In genomic region chr11:103924166-103925013, GRCh38 we compare ENCODE assay signal across 24 cellular contexts.
A peak's percentile ranks its signal among the peaks of the same experiment; 100 is the strongest.
DNase-seq lines count a peak whose midpoint lies in the region; ATAC-seq, FAIRE-seq and TF ChIP-seq lines count a peak whose summit lies in the region.
"Had no signal": no experiment of that assay in that cellular context is flagged by ENCODE, and none has a peak within 500 bp of the region (broad histone marks: within the 10 kb centered on the region; RNA-seq: fewer than 3 reads in every experiment).

No MANE protein-coding gene starts in this region.

- WGBS in psoas muscle, 3 donors = 85 to 94% (median 89%) methylated on average over 5 of the region's 5 CpGs

- FAIRE-seq in frontal cortex (lab: Jason Lieb, UNC) (no peak), H54 (lab: Jason Lieb, UNC) (no peak)
- FAIRE-seq: GM12891 had no signal

- no peaks in the 10 kb centered on the region for H3K27me3 Mint-ChIP-seq in effector memory CD8-positive, alpha-beta T cell
- peaks cover 2% of the 10 kb centered on the region for H3K27me3 Mint-ChIP-seq in progenitor cell of endocrine pancreas
- H3K27me3 Mint-ChIP-seq: activated CD8-positive, alpha-beta T cell treated with anti-CD3 and anti-CD28 coated beads for 36 hours; CD4-positive, alpha-beta memory T cell had no signal

- H4K20me1 ChIP-seq in PC-9 (ENCODE audit: insufficient read depth) = no peaks in the 10 kb centered on the region

- peaks cover 4% of the 10 kb centered on the region in 2 donors for H3K4me1 Mint-ChIP-seq in effector memory CD8-positive, alpha-beta T cell (ENCODE audit: low read depth in 2 of 2)
- H3K4me1 Mint-ChIP-seq in progenitor cell of endocrine pancreas (ENCODE audit: low read depth) = peaks cover 32% of the 10 kb centered on the region
- H3K4me1 Mint-ChIP-seq: CD4-positive, alpha-beta memory T cell had no signal

- H3K9me3 Mint-ChIP-seq in effector memory CD8-positive, alpha-beta T cell = no peaks in the 10 kb centered on the region
- no peaks in the 10 kb centered on the region for H3K9me3 Mint-ChIP-seq in progenitor cell of endocrine pancreas (ENCODE audit: low read depth)
- H3K9me3 Mint-ChIP-seq: activated CD8-positive, alpha-beta T cell treated with anti-CD3 and anti-CD28 coated beads for 36 hours; CD4-positive, alpha-beta memory T cell had no signal

- peak overlapping the region; percentile 39 for H3K4me2 ChIP-seq in PC-9

- H3K4me3 Mint-ChIP-seq in effector memory CD8-positive, alpha-beta T cell = no peak overlapping the region
- no peak overlapping the region for H3K4me3 Mint-ChIP-seq in progenitor cell of endocrine pancreas (ENCODE audit: low read depth)
- H3K4me3 Mint-ChIP-seq: activated CD8-positive, alpha-beta T cell treated with anti-CD3 and anti-CD28 coated beads for 36 hours; CD4-positive, alpha-beta memory T cell had no signal

- peak; percentile 37 for DNase-seq in DMS53 (lab: John Stamatoyannopoulos, UW)
- DNase-seq in DMS53 treated with DMSO at 0.1 percent for 48 hours (lab: John Stamatoyannopoulos, UW; ENCODE audit: unreplicated experiment) = no peak
- DNase-seq in PC-9 = no peak
- DNase-seq in effector memory CD8-positive, alpha-beta T cell = no peak
- no peak for DNase-seq in progenitor cell of endocrine pancreas (ENCODE audit: low spot score, unreplicated experiment)
- DNase-seq in frontal cortex (ENCODE audit: low spot score in 2 of 2) = no peak
- no peak for DNase-seq in H54 (ENCODE audit: insufficient read length, low spot score)
- no peak for DNase-seq in psoas muscle
- DNase-seq: activated CD8-positive, alpha-beta T cell treated with anti-CD3 and anti-CD28 coated beads for 36 hours; activated gamma-delta T cell; caudate nucleus; CD4-positive, alpha-beta memory T cell; DMS79; dorsolateral prefrontal cortex; heart right ventricle; mucosa of descending colon; NCI-H1436 treated with DMSO at 0.1 percent for 48 hours; stimulated activated CD4-positive, alpha-beta T cell treated with anti-CD3 and anti-CD28 coated beads, Interleukin-4, amount 100 ng/mL, for 24 hours; stimulated activated naive CD4-positive, alpha-beta T cell treated with Interleukin-2 at 50 U/mL for 16 hours; T-helper 9 cell; thyroid gland had no signal

- BruUV-seq in PC-9 (replicated peaks; lab: Mats Ljungman, UMichigan) = no TSS peak

- no peaks in the 10 kb centered on the region for H3K9me2 ChIP-seq in PC-9 (ENCODE audit: insufficient read depth)

- H3K27me3 ChIP-seq in PC-9 (ENCODE audit: insufficient read depth, low read depth) (no peaks in the 10 kb centered on the region), psoas muscle (ENCODE audit: insufficient read depth in 3 of 3, low read length in 2 of 3) (no peaks in the 10 kb centered on the region)
- H3K27me3 ChIP-seq: dorsolateral prefrontal cortex, heart right ventricle, thyroid gland had no signal

- no peaks in the 10 kb centered on the region for H3K36me3 Mint-ChIP-seq in effector memory CD8-positive, alpha-beta T cell (ENCODE audit: insufficient read depth)
- no peaks in the 10 kb centered on the region for H3K36me3 Mint-ChIP-seq in progenitor cell of endocrine pancreas (ENCODE audit: insufficient read depth)
- H3K36me3 Mint-ChIP-seq: CD4-positive, alpha-beta memory T cell had no signal

- no peaks in the 10 kb centered on the region for H3K79me2 ChIP-seq in PC-9 (ENCODE audit: low read depth)

- H3K4me1 ChIP-seq in PC-9 (replicated peaks; ENCODE audit: insufficient read depth) (peaks cover 35% of the 10 kb centered on the region), psoas muscle (no peaks in the 10 kb centered on the region)
- H3K4me1 ChIP-seq: thyroid gland had no signal

- TF ChIP-seq POLR2A in H54 (IDR thresholded peaks at IDR 0.05; ENCODE audit: low read depth, low read length) = no peak

- ATAC-seq in effector memory CD8-positive, alpha-beta T cell (replicated peaks) = peak; percentile 32
- ATAC-seq in psoas muscle = no peak
- ATAC-seq: activated CD8-positive, alpha-beta T cell treated with anti-CD3 and anti-CD28 coated beads for 36 hours; mucosa of descending colon had no signal

- peaks cover 7% of the 10 kb centered on the region; the same call in 1 of the 2 replicates for H3K9me3 ChIP-seq in PC-9 (ENCODE audit: insufficient read depth, low read depth)
- H3K9me3 ChIP-seq in psoas muscle = no peaks in the 10 kb centered on the region
- H3K9me3 ChIP-seq: heart right ventricle, mucosa of descending colon, thyroid gland had no signal

- H3K36me3 ChIP-seq in PC-9 (ENCODE audit: low read depth) (no peaks in the 10 kb centered on the region), psoas muscle (ENCODE audit: insufficient read depth in 1 of 2, low read depth in 1 of 2) (no peaks in the 10 kb centered on the region)
- H3K36me3 ChIP-seq: heart right ventricle, thyroid gland had no signal

- no peak overlapping the region for H2AFZ ChIP-seq in PC-9

- intact Hi-C loops in PC-9 (cut with micrococcal nuclease; ENCODE audit: unreplicated experiment) (loop anchor here (5.0 kb wide), 3 partner anchors 238 to 1938 kb away; partner anchors contain the start of gene PDGFD), psoas muscle (cut with DNase I) (no loop called here)

- H3F3A ChIP-seq in PC-9 (ENCODE audit: insufficient read depth, low read depth) = peaks cover 25% of the 10 kb centered on the region

- POLR2A ChIA-PET in PC-9 (lab: Charles Lee; ENCODE audit: unreplicated experiment) = no interaction called here

- H3K27ac ChIP-seq in PC-9 (peak overlapping the region; percentile 91), psoas muscle (no peak overlapping the region)
- H3K27ac ChIP-seq: 22Rv1, dorsolateral prefrontal cortex, heart right ventricle, RWPE1, thyroid gland had no signal

- no peak overlapping the region for H3K27ac Mint-ChIP-seq in effector memory CD8-positive, alpha-beta T cell
- peak overlapping the region; percentile 47 for H3K27ac Mint-ChIP-seq in progenitor cell of endocrine pancreas
- H3K27ac Mint-ChIP-seq: activated CD8-positive, alpha-beta T cell treated with anti-CD3 and anti-CD28 coated beads for 36 hours; CD4-positive, alpha-beta memory T cell had no signal

- TF ChIP-seq CTCF in PC-9 (conservative IDR thresholded peaks at IDR 0.05) = no peak
- TF ChIP-seq CTCF in progenitor cell of endocrine pancreas (IDR thresholded peaks at IDR 0.05; ENCODE audit: unreplicated experiment) = no peak
- no peak for TF ChIP-seq CTCF in psoas muscle (IDR thresholded peaks at IDR 0.05)

- CTCF ChIA-PET in PC-9 (lab: Charles Lee) = no interaction called here

- H3K4me3 ChIP-seq in PC-9 (no peak overlapping the region), psoas muscle (no peak overlapping the region)
- H3K4me3 ChIP-seq: dorsolateral prefrontal cortex, heart right ventricle, mucosa of descending colon, thyroid gland had no signal
